ENCODE assay signal across 20 cellular contexts in genomic region chr14:105215602-105216001, GRCh38.
"Had no signal": no experiment of that assay in that cellular context is flagged by ENCODE, and none has a peak within 500 bp of the region (broad histone marks: within the 10 kb centered on the region; RNA-seq: fewer than 3 reads in every experiment).

No MANE protein-coding gene starts in this region.

- H3K4me1 Mint-ChIP-seq: activated B cell treated with CpG ODN at 0.5 μM for 24 hours; activated CD8-positive, alpha-beta memory T cell treated with anti-CD3 and anti-CD28 coated beads, Interleukin-2, amount 10 ng/mL, durations not matched to agents 7 days and 5 days; activated naive CD8-positive, alpha-beta T cell treated with anti-CD3 and anti-CD28 coated beads, Interleukin-2, amount 50 U/mL, for 24 hours had no signal

- DNase-seq: activated B cell treated with CpG ODN at 0.5 μM for 24 hours; activated CD8-positive, alpha-beta memory T cell treated with anti-CD3 and anti-CD28 coated beads, Interleukin-2, amount 10 ng/mL, durations not matched to agents 7 days and 5 days; activated CD8-positive, alpha-beta T cell treated with anti-CD3 and anti-CD28 coated beads, Interleukin-2, amount 10 ng/mL, durations not matched to agents 7 days and 5 days; activated effector memory CD4-positive, alpha-beta T cell treated with Interleukin-2 at 50 U/mL for 16 hours; activated naive CD4-positive, alpha-beta T cell treated with Interleukin-2 at 50 U/mL for 16 hours; activated naive CD8-positive, alpha-beta T cell treated with anti-CD3 and anti-CD28 coated beads, Interleukin-2, amount 50 U/mL, for 24 hours; dermis blood vessel endothelial cell; effector CD4-positive, alpha-beta T cell; foreskin keratinocyte; heart left ventricle; hypothalamus; natural killer cell; posterior cingulate gyrus; right cardiac atrium; spleen; stimulated activated naive CD4-positive, alpha-beta T cell; T-helper 2 cell; tibial artery had no signal

- FAIRE-seq: colon had no signal

- H3K4me3 Mint-ChIP-seq: activated B cell treated with CpG ODN at 0.5 μM for 24 hours; activated CD8-positive, alpha-beta memory T cell treated with anti-CD3 and anti-CD28 coated beads, Interleukin-2, amount 10 ng/mL, durations not matched to agents 7 days and 5 days; activated CD8-positive, alpha-beta T cell treated with anti-CD3 and anti-CD28 coated beads, Interleukin-2, amount 10 ng/mL, durations not matched to agents 7 days and 5 days; activated naive CD8-positive, alpha-beta T cell treated with anti-CD3 and anti-CD28 coated beads, Interleukin-2, amount 50 U/mL, for 24 hours; memory B cell; natural killer cell had no signal

- ATAC-seq: activated CD8-positive, alpha-beta memory T cell treated with anti-CD3 and anti-CD28 coated beads, Interleukin-2, amount 10 ng/mL, durations not matched to agents 7 days and 5 days; activated CD8-positive, alpha-beta T cell treated with anti-CD3 and anti-CD28 coated beads, Interleukin-2, amount 10 ng/mL, durations not matched to agents 7 days and 5 days; activated naive CD8-positive, alpha-beta T cell treated with anti-CD3 and anti-CD28 coated beads, Interleukin-2, amount 50 U/mL, for 24 hours; foreskin keratinocyte; heart left ventricle; natural killer cell; right cardiac atrium had no signal

- H3K27ac Mint-ChIP-seq: activated B cell treated with CpG ODN at 0.5 μM for 24 hours; activated CD8-positive, alpha-beta memory T cell treated with anti-CD3 and anti-CD28 coated beads, Interleukin-2, amount 10 ng/mL, durations not matched to agents 7 days and 5 days; activated CD8-positive, alpha-beta T cell treated with anti-CD3 and anti-CD28 coated beads, Interleukin-2, amount 10 ng/mL, durations not matched to agents 7 days and 5 days; activated naive CD8-positive, alpha-beta T cell treated with anti-CD3 and anti-CD28 coated beads, Interleukin-2, amount 50 U/mL, for 24 hours; memory B cell; natural killer cell had no signal

- H3K36me3 Mint-ChIP-seq: natural killer cell had no signal

- H3K9me3 Mint-ChIP-seq: activated B cell treated with CpG ODN at 0.5 μM for 24 hours; activated naive CD8-positive, alpha-beta T cell treated with anti-CD3 and anti-CD28 coated beads, Interleukin-2, amount 50 U/mL, for 24 hours; memory B cell; natural killer cell had no signal

- H3K27me3 Mint-ChIP-seq: activated B cell treated with CpG ODN at 0.5 μM for 24 hours; activated CD8-positive, alpha-beta memory T cell treated with anti-CD3 and anti-CD28 coated beads, Interleukin-2, amount 10 ng/mL, durations not matched to agents 7 days and 5 days; activated naive CD8-positive, alpha-beta T cell treated with anti-CD3 and anti-CD28 coated beads, Interleukin-2, amount 50 U/mL, for 24 hours; memory B cell had no signal
